ENCODE assay signal across 1 cellular context in the genomic region with DNA sequence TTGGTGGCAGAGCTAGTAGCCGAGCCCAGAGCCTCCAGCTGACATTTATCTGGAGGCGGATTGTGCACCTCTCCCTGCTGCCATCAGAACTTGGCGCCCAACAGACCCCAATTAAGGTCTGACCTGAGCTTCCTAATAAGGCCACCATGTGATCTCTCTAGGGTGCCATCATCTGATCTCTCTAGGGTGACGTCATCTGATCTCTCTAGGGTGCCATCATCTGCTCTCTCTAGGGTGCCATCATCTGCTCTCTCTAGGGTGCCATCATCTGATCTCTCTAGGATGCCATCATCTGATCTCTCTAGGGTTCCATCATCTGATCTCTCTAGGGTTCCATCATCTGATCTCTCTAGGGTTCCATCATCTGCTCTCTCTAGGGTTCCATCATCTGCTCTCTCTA.
TF ChIP-seq lines count a peak whose summit lies in the region.

No MANE protein-coding gene starts in this region.

TF ChIP-seq in HEK293, 187 proteins besides CTCF, POLR2A, EP300 and RAD21 (continued from another document):
- TF ChIP-seq HIC1 (tag by site-specific recombination; IDR thresholded peaks at IDR 0.05) (no peak), MEIS1 (CRISPR knock-in tag; IDR thresholded peaks at IDR 0.05; ENCODE audit: borderline replicate concordance) (no peak), ZNF518A (tag by site-specific recombination; conservative IDR thresholded peaks at IDR 0.05; ENCODE audit: low read depth) (no peak), ZSCAN23 (tag by site-specific recombination; IDR thresholded peaks at IDR 0.05) (no peak), ZNF747 (tag by site-specific recombination; IDR thresholded peaks at IDR 0.05) (no peak)
TF ChIP-seq in HEK293: peak in this region for 2.
